Comparison of ENCODE assay signal across 26 cellular contexts in the genomic region with DNA sequence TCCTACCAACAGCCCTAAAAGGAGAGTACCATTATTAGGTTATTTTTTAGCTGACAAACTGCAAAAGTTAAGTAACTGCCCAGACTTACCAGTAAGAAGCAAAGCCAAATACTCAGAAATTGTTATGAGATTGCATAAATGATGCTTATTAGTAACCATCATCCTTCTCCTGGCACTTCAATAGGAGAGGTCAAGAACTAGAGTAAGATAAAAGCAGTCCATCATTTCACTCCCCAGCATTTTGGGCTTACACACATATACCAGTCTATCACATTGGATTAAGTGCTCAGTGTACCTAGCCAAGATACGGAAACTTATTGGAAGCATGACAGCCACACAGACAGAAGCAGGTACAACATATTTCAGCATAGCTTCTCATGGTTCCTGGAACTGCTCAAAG.
"Had no signal": no experiment of that assay in that cellular context is flagged by ENCODE, and none has a peak within 500 bp of the region (broad histone marks: within the 10 kb centered on the region; RNA-seq: fewer than 3 reads in every experiment).

No MANE protein-coding gene starts in this region.

- H3K9ac ChIP-seq: parathyroid adenoma had no signal

- H3K36me3 ChIP-seq: neutrophil, ovary, right lobe of liver, sigmoid colon, stomach, thoracic aorta, thyroid gland, tibial nerve, upper lobe of left lung, vagina had no signal

- H2AFZ ChIP-seq: parathyroid adenoma had no signal

- H3K79me2 ChIP-seq: parathyroid adenoma had no signal

- H3K9me3 ChIP-seq: neutrophil, ovary, psoas muscle, right lobe of liver, sigmoid colon, thoracic aorta, thyroid gland, tibial nerve, upper lobe of left lung, vagina had no signal

- H3K4me1 ChIP-seq: parathyroid adenoma, right lobe of liver, thyroid gland, tibial nerve, upper lobe of left lung, vagina had no signal

- ATAC-seq: naive thymus-derived CD4-positive, alpha-beta T cell; natural killer cell; psoas muscle; right cardiac atrium; right lobe of liver; stimulated activated effector memory CD8-positive, alpha-beta T cell treated with anti-CD3 and anti-CD28 coated beads, Interleukin-12 subunit alpha, Interleukin-12 subunit beta, amount 100 ng/mL, for 72 hours; stimulated activated naive B cell treated with anti-CD40 and anti-IgM and Interleukin-4, amounts not matched to agents 10 μg/mL and 1 μg/mL and 100 μg/mL, for 72 hours had no signal

- H3K27me3 ChIP-seq: ovary, right lobe of liver, sigmoid colon, stomach, thyroid gland, tibial nerve, upper lobe of left lung, vagina had no signal

- DNase-seq: naive thymus-derived CD4-positive, alpha-beta T cell; natural killer cell; nephron progenitor cell; nucleus accumbens; ovary; posterior cingulate gyrus; psoas muscle; right cardiac atrium; right lobe of liver; sigmoid colon; small intestine; stimulated activated CD4-positive, alpha-beta T cell treated with anti-CD3 and anti-CD28 coated beads, Interleukin-15, amount 100 ng/mL, for 24 hours; stimulated activated CD4-positive, alpha-beta T cell treated with anti-CD3 and anti-CD28 coated beads, Interleukin-2, amount 100 ng/mL, for 24 hours; stimulated activated CD4-positive, alpha-beta T cell treated with anti-CD3 and anti-CD28 coated beads, Interleukin-2, amount 100 ng/mL, for 48 hours; stimulated activated CD4-positive, alpha-beta T cell treated with anti-CD3 and anti-CD28 coated beads, Interleukin-4, amount 100 ng/mL, for 24 hours; stimulated activated naive B cell treated with anti-CD40 and anti-IgM and Interleukin-4, amounts not matched to agents 10 μg/mL and 1 μg/mL and 100 μg/mL, for 72 hours; stimulated activated naive CD4-positive, alpha-beta T cell treated with Interleukin-2 at 50 U/mL for 16 hours; stomach; upper lobe of left lung had no signal

- H3K27ac ChIP-seq: neutrophil, ovary, parathyroid adenoma, psoas muscle, right lobe of liver, sigmoid colon, stomach, thoracic aorta, thyroid gland, tibial nerve, upper lobe of left lung, vagina had no signal

- H3K4me3 ChIP-seq: ovary, psoas muscle, right lobe of liver, sigmoid colon, stomach, thoracic aorta, thyroid gland, tibial nerve, upper lobe of left lung, vagina had no signal
